8 cellular contexts compared by ENCODE assay signal in the genomic region with DNA sequence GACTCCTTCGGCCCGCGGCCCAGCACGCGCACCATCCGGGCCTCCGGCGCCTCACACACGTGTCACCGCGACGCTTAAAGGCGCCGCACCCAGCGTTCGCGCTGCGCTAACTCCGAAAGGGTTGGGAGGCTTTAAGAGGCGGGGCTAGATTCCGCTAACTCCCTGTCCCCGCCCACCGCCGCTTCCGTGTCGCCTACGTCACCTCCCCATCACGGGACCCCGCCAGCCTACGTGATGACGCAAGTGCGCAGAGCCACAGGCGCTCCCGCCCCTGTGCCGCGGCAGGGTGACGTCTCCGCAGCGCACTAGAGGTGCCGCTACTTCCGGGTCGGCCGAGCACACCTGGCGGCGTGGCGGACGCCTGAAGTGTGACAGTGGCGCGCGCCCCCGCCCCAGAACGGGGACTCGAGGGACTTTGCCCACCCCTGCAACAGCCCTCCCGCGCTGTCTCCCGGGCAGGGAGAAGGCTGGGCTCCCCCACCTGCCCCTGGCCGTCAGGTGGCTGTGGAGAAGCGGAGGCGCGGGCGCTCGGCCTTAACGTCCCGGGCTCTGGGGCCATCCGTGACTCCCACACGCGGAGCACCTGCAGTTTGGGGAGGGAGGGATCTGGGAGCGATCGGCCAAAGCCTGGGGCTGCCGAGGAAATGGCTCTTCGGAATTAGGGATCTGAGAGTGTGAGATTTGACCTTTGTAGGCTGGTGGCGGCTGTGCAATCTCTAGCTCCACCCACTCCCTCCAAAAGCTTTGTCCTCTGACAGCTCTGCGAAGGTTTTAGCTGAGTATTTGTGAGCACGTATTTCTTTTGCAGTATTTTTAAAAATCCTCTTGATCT. TPM values are rescaled to one million over a fixed set of nuclear protein-coding genes. Genes with fewer than 3 reads are reported as not detected.
A peak's percentile ranks its signal among the peaks of the same experiment; 100 is the strongest.
DNase-seq lines count a peak whose midpoint lies in the region; ATAC-seq and TF ChIP-seq lines count a peak whose summit lies in the region.

A gene (minus strand): TSS at position 35 of the 832 bp plus-strand sequence. CDS start 4,451 bp downstream, outside the sequence.

- H3K4me3 ChIP-seq in osteoblast (ENCODE audit: insufficient read depth, low read length) (peak within 1 kb of the TSS; percentile 93), thoracic aorta (peak within 1 kb of the TSS; percentile 96)

- H3K27ac ChIP-seq in osteoblast (ENCODE audit: low read depth, low read length), result peak within 1 kb of the TSS; percentile 87
- H3K27ac ChIP-seq in thoracic aorta, result peak within 1 kb of the TSS; percentile 95 to 97

- DNase-seq in GM10248 (ENCODE audit: extremely low spot score) (peak; percentile 99), NCI-H1105 (lab: John Stamatoyannopoulos, UW) (peak; percentile 97), SKM-1 treated with dmso at 0.1 percent for 144 hours (lab: John Stamatoyannopoulos, UW; ENCODE audit: unreplicated experiment) (peak; percentile 95), glomerular visceral epithelial cell (ENCODE audit: extremely low spot score) (peak; percentile 99), osteoblast (ENCODE audit: insufficient read length, low spot score, missing footprints) (peak; percentile 99), thoracic aorta (ENCODE audit: low spot score) (peak; percentile 95)

- H3K27me3 Mint-ChIP-seq in activated naive CD8-positive, alpha-beta T cell, result no peaks in the 10 kb centered on the region

- no peaks in the 10 kb centered on the region for H3K9me3 ChIP-seq in osteoblast (ENCODE audit: low read depth, low read length)
- no peaks in the 10 kb centered on the region for H3K9me3 ChIP-seq in thoracic aorta

- peaks cover 13% of the 10 kb centered on the region for H3K36me3 Mint-ChIP-seq in activated naive CD8-positive, alpha-beta T cell

- H3K27me3 ChIP-seq in osteoblast (ENCODE audit: insufficient read depth, low read length) (no peaks in the 10 kb centered on the region), thoracic aorta (replicated peaks; ENCODE audit: insufficient read depth) (no peaks in the 10 kb centered on the region)

- peaks cover 21% of the 10 kb centered on the region for H4K20me1 ChIP-seq in osteoblast (ENCODE audit: insufficient read depth, low read length)

- peak within 1 kb of the TSS; percentile 95 for H3K4me3 Mint-ChIP-seq in activated naive CD8-positive, alpha-beta T cell

- peak within 1 kb of the TSS; percentile 93 for H3K4me2 ChIP-seq in osteoblast (ENCODE audit: insufficient read depth, low read length)

- TF ChIP-seq CTCF in GM10248 (IDR thresholded peaks at IDR 0.05; ENCODE audit: control extremely low read depth, extremely low read depth, low read depth, missing control alignments) (no peak), osteoblast (IDR thresholded peaks at IDR 0.05; ENCODE audit: extremely low read depth, low read depth, low read length) (no peak), thoracic aorta (IDR thresholded peaks at IDR 0.05) (no peak)

- POLR2A ChIA-PET in GM10248 (lab: Yijun Ruan, JAX), result no interaction called here

- CTCF ChIA-PET in GM10248 (lab: Yijun Ruan, JAX), result interaction anchor here (1.2 kb wide), 1 partner anchor 9 kb away, joined by 3 read pairs; no protein-coding TSS in a partner anchor

- peaks cover 42% of the 10 kb centered on the region for H3K79me2 ChIP-seq in osteoblast (ENCODE audit: insufficient read depth, low read length)

- H3K4me1 Mint-ChIP-seq in activated naive CD8-positive, alpha-beta T cell (ENCODE audit: low read depth), result peaks cover 42% of the 10 kb centered on the region

- H3K4me1 ChIP-seq in osteoblast (ENCODE audit: insufficient read depth, low read length), result peaks cover 25% of the 10 kb centered on the region
- H3K4me1 ChIP-seq in thoracic aorta (ENCODE audit: control insufficient read depth in 1 of 2, low read depth in 2 of 2), result peaks cover 6 to 33% of the 10 kb centered on the region in 2 donors

- peaks cover 15% of the 10 kb centered on the region for H3K36me3 ChIP-seq in osteoblast (ENCODE audit: insufficient read depth, low read length)
- peaks cover 9% of the 10 kb centered on the region for H3K36me3 ChIP-seq in thoracic aorta

- H3K27ac Mint-ChIP-seq in activated naive CD8-positive, alpha-beta T cell, result peak within 1 kb of the TSS; percentile 94

- ATAC-seq in HG02623 (IDR thresholded peaks at IDR 0.05; ENCODE audit: unreplicated experiment) (peak; percentile 83), thoracic aorta (ENCODE audit: insufficient number of reproducible peaks, low FRiP score, low read depth) (peak; percentile 98)

- peak within 1 kb of the TSS; percentile 74 for H2AFZ ChIP-seq in osteoblast (ENCODE audit: low read length)

- H3K9me3 Mint-ChIP-seq in activated naive CD8-positive, alpha-beta T cell (ENCODE audit: low read depth), result no peaks in the 10 kb centered on the region

RNA-seq across cellular contexts. Expression of the gene that starts here (rescaled TPM):
- total RNA-seq in osteoblast (30.8 and 34.8 TPM in 2 replicates), thoracic aorta (10 to 100 TPM; 40.3 to 95.9 TPM)

Comparison
In these comparisons a context has a peak if more than half of its experiments do, and no peak if none do; other contexts are left out.
1. Peak in every context shown above with its lines: DNase-seq, ATAC-seq, H3K4me3 ChIP-seq and H3K27ac ChIP-seq.